ENCODE assay signal across 8 cellular contexts in the genomic region with DNA sequence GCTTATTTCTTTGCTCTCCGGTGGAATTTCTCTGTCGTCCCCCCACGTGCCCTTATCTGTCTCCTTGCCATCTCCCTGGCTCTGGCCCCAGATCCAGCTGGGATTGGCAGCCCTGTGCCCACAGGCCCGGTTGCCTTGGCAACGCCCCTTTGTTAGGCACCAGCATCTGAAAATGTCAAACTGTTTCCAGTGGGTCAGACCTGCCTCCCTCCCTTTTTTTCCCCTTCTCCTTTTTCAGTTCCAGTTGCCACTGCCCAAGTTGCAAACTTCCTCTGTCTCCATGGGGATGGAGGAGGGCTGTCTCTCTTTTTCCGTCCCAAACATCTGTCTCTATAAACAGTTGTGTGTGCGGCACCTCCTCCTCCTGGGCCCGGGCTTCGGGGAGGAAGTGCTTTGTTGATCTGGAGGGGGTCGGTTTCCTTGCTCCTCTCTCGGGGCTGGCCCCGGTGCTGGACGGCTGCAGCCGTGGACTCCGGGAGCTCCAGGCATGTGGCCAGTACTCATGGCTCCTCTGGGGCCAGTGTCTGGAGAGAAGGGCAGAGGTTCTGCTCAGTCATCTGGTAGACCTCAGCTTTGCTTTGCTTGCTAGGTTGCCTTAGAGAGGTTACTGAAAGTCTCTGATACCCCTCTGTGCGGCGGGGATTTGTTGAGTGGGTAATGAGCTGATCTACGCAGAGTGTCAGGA. TPM values are rescaled to one million over a fixed set of nuclear protein-coding genes. Genes with fewer than 3 reads are reported as not detected.
DNase-seq lines count a peak whose midpoint lies in the region; ATAC-seq and TF ChIP-seq lines count a peak whose summit lies in the region.

No MANE protein-coding gene starts in this region.

- no peak overlapping the region for H3K27ac Mint-ChIP-seq in Caco-2 (ENCODE audit: unreplicated experiment)

- peak overlapping the region; percentile 4 to 66 for H3K27ac ChIP-seq in testis

- no peaks in the 10 kb centered on the region for H3K9me3 Mint-ChIP-seq in Caco-2 (ENCODE audit: unreplicated experiment)

- H3K4me3 Mint-ChIP-seq in Caco-2 (ENCODE audit: unreplicated experiment) = no peak overlapping the region

- CTCF ChIA-PET in Caco-2 (lab: Charles Lee) = interaction anchor here (0.6 kb wide), 1 partner anchor 16 kb away, joined by 4 read pairs; no protein-coding TSS in a partner anchor

- TF ChIP-seq POLR2A in testis (IDR thresholded peaks at IDR 0.05) = no peak

- H3K4me3 ChIP-seq in testis (no peak overlapping the region), Caco-2 (ENCODE audit: low read depth, low read length) (no peak overlapping the region)

- 30 to 33% methylated on average over 16 to 18 of the region's 18 CpGs for WGBS in testis, 2 donors

- H3K27me3 ChIP-seq in testis (no peaks in the 10 kb centered on the region), Caco-2 (replicated peaks; ENCODE audit: control insufficient read depth, insufficient read depth, low read length) (no peaks in the 10 kb centered on the region)

- TF ChIP-seq CTCF in testis (IDR thresholded peaks at IDR 0.05) = no peak
- no peak for TF ChIP-seq CTCF in Caco-2 (IDR thresholded peaks at IDR 0.05; ENCODE audit: insufficient read depth in 1 of 2, low read depth in 1 of 2, low read length in 1 of 2, severe bottlenecking in 1 of 2, unreplicated experiment in 1 of 2)

- no peaks in the 10 kb centered on the region for H3K27me3 Mint-ChIP-seq in Caco-2 (ENCODE audit: insufficient read depth, unreplicated experiment)

- no peaks in the 10 kb centered on the region for H3K36me3 Mint-ChIP-seq in Caco-2 (ENCODE audit: insufficient read depth, unreplicated experiment)

- DNase-seq in stimulated activated CD4-positive, alpha-beta T cell treated with anti-CD3 and anti-CD28 coated beads, Interleukin-15, amount 100 ng/mL, for 24 hours = peak; percentile 42
- no peak for DNase-seq in stimulated activated CD4-positive, alpha-beta T cell treated with anti-CD3 and anti-CD28 coated beads, Interleukin-1b, Interleukin-23, amount 100 ng/mL, for 48 hours
- DNase-seq in SIG-M5 treated with dmso at 0.1 percent for 504 hours (lab: John Stamatoyannopoulos, UW; ENCODE audit: unreplicated experiment) = peak; percentile 73
- peak; percentile 94 to 96 for DNase-seq in dermis microvascular lymphatic vessel endothelial cell (ENCODE audit: low read depth in 2 of 2)
- peak; percentile 95 for DNase-seq in lung microvascular endothelial cell (ENCODE audit: low read depth in 2 of 2)
- peak; percentile 82 for DNase-seq in testis
- DNase-seq in Caco-2 = no peak

- BruUV-seq in Caco-2 (replicated peaks; lab: Mats Ljungman, UMichigan) = no TSS peak

- intact Hi-C loops in testis (cut with DNase I; ENCODE audit: low total_unique reads) = no loop called here
- intact Hi-C loops in Caco-2 (cut with micrococcal nuclease; ENCODE audit: unreplicated experiment) = no loop called here

- peaks cover 26% of the 10 kb centered on the region for H3K4me1 ChIP-seq in testis
- H3K4me1 ChIP-seq in Caco-2 = peaks cover 2% of the 10 kb centered on the region; the same call in 1 of the 2 replicates

- H3K9me3 ChIP-seq in testis = no peaks in the 10 kb centered on the region
- no peaks in the 10 kb centered on the region for H3K9me3 ChIP-seq in Caco-2

- ATAC-seq in HG03469 (IDR thresholded peaks at IDR 0.05; ENCODE audit: unreplicated experiment) = no peak

- POLR2A ChIA-PET in Caco-2 (lab: Charles Lee) = no interaction called here

- H3K36me3 ChIP-seq in testis (ENCODE audit: low read depth, missing control alignments) (no peaks in the 10 kb centered on the region), Caco-2 (ENCODE audit: control insufficient read depth, insufficient read depth, low read length) (no peaks in the 10 kb centered on the region)

- no peaks in the 10 kb centered on the region for H3K4me1 Mint-ChIP-seq in Caco-2 (ENCODE audit: low read depth, unreplicated experiment)

RNA-seq across cellular contexts. Expression of gene SOCS3, which starts 35.3 kb away (rescaled TPM):
- 35.8 and 58.2 TPM in 2 replicates for total RNA-seq in dermis microvascular lymphatic vessel endothelial cell
- total RNA-seq in lung microvascular endothelial cell = 39.2 and 79.6 TPM in 2 replicates
- total RNA-seq in testis = 10 to 100 TPM in 1 of 2 donors, 1 to 10 TPM in 1; 2.2 to 17.8 TPM
- polyA plus RNA-seq in testis (ENCODE audit: insufficient read depth, low read depth, low replicate concordance) = 9.6 TPM
- total RNA-seq in Caco-2 (2022) = 11.3 and 12.8 TPM in 2 replicates

RNA-seq across cellular contexts. Expression of gene PGS1, which starts 53.9 kb away (rescaled TPM):
- total RNA-seq in dermis microvascular lymphatic vessel endothelial cell = 19.8 and 30.5 TPM in 2 replicates
- 15.7 and 26.4 TPM in 2 replicates for total RNA-seq in lung microvascular endothelial cell
- 10 to 100 TPM; 50.4 to 58.4 TPM for total RNA-seq in testis
- polyA plus RNA-seq in testis (ENCODE audit: insufficient read depth, low read depth, low replicate concordance) = 34.9 TPM
- 54.1 and 55.2 TPM in 2 replicates for total RNA-seq in Caco-2 (2022)

Comparison
In these comparisons a context has a peak if more than half of its experiments do, and no peak if none do; other contexts are left out.
1. DNase-seq: peak in stimulated activated CD4-positive, alpha-beta T cell treated with anti-CD3 and anti-CD28 coated beads, Interleukin-15, amount 100 ng/mL, for 24 hours (single experiment), SIG-M5 treated with dmso at 0.1 percent for 504 hours (single experiment), dermis microvascular lymphatic vessel endothelial cell (2 of 2), lung microvascular endothelial cell (2 of 2) and testis (single experiment); none in stimulated activated CD4-positive, alpha-beta T cell treated with anti-CD3 and anti-CD28 coated beads, Interleukin-1b, Interleukin-23, amount 100 ng/mL, for 48 hours (single experiment) and Caco-2 (0 of 2).